In genomic region chr4:168998596-168998995, GRCh38 we compare ENCODE assay signal across 24 cellular contexts.
"Had no signal": no experiment of that assay in that cellular context is flagged by ENCODE, and none has a peak within 500 bp of the region (broad histone marks: within the 10 kb centered on the region; RNA-seq: fewer than 3 reads in every experiment).

No MANE protein-coding gene starts in this region.

- H3K27ac Mint-ChIP-seq: nephron progenitor cell; stimulated activated memory B cell treated with anti-CD40 and anti-IgM and Interleukin-4, amounts not matched to agents 10 μg/mL and 1 μg/mL and 100 μg/mL, for 72 hours had no signal

- H3K9me3 ChIP-seq: esophagus squamous epithelium, lower lobe of right lung, psoas muscle, sigmoid colon, spleen, testis, tibial nerve, upper lobe of left lung had no signal

- H3K27ac ChIP-seq: esophagus squamous epithelium, lower lobe of right lung, psoas muscle, sigmoid colon, spleen, testis, tibial nerve, upper lobe of left lung had no signal

- H3K27me3 Mint-ChIP-seq: effector memory CD8-positive, alpha-beta T cell; naive thymus-derived CD8-positive, alpha-beta T cell; stimulated activated memory B cell treated with anti-CD40 and anti-IgM and Interleukin-4, amounts not matched to agents 10 μg/mL and 1 μg/mL and 100 μg/mL, for 72 hours had no signal

- DNase-seq: cortex of kidney; effector memory CD8-positive, alpha-beta T cell; erythroblast; esophagus squamous epithelium; left ventricle myocardium superior; lower lobe of right lung; naive thymus-derived CD8-positive, alpha-beta T cell; nephron progenitor cell; nucleus accumbens; psoas muscle; right cardiac atrium; sigmoid colon; spleen; stimulated activated CD4-positive, alpha-beta T cell treated with anti-CD3 and anti-CD28 coated beads, Interleukin-4, amount 100 ng/mL, for 4 hours; stimulated activated naive CD8-positive, alpha-beta T cell treated with anti-CD3 and anti-CD28 coated beads, Interleukin-15, Interleukin-2, amounts not matched to agents 100 U/mL and 50 U/mL, for 24 hours; substantia nigra; testis; upper lobe of left lung had no signal

- H3K4me3 Mint-ChIP-seq: effector memory CD8-positive, alpha-beta T cell; naive thymus-derived CD8-positive, alpha-beta T cell; nephron progenitor cell; stimulated activated memory B cell treated with anti-CD40 and anti-IgM and Interleukin-4, amounts not matched to agents 10 μg/mL and 1 μg/mL and 100 μg/mL, for 72 hours had no signal

- H3K4me3 ChIP-seq: esophagus squamous epithelium, lower lobe of right lung, psoas muscle, sigmoid colon, spleen, testis, tibial nerve, upper lobe of left lung had no signal

- H3K9me3 Mint-ChIP-seq: effector memory CD8-positive, alpha-beta T cell; naive thymus-derived CD8-positive, alpha-beta T cell; nephron progenitor cell; stimulated activated memory B cell treated with anti-CD40 and anti-IgM and Interleukin-4, amounts not matched to agents 10 μg/mL and 1 μg/mL and 100 μg/mL, for 72 hours had no signal

- H3K27me3 ChIP-seq: esophagus squamous epithelium, sigmoid colon, spleen, testis, tibial nerve, upper lobe of left lung had no signal

- FAIRE-seq: endometrium, frontal cortex, keratinocyte, urothelium cell line had no signal

- H3K4me1 ChIP-seq: lower lobe of right lung, sigmoid colon, testis, upper lobe of left lung had no signal
